21 cellular contexts compared by ENCODE assay signal in genomic region chr6:108665495-108666196, GRCh38.
DNase-seq lines count a peak whose midpoint lies in the region; ATAC-seq lines count a peak whose summit lies in the region.
"Had no signal": no experiment of that assay in that cellular context is flagged by ENCODE, and none has a peak within 500 bp of the region (broad histone marks: within the 10 kb centered on the region; RNA-seq: fewer than 3 reads in every experiment).

No MANE protein-coding gene starts in this region.

- no peaks in the 10 kb centered on the region for H3K27me3 Mint-ChIP-seq in activated T-cell treated with anti-CD3 and anti-CD28 coated beads, Interleukin-2, amount 50 U/mL, for 4 hours (ENCODE audit: low read depth)
- H3K27me3 Mint-ChIP-seq in activated naive CD8-positive, alpha-beta T cell treated with anti-CD3 and anti-CD28 coated beads for 36 hours = no peaks in the 10 kb centered on the region
- H3K27me3 Mint-ChIP-seq: activated naive CD8-positive, alpha-beta T cell treated with anti-CD3 and anti-CD28 coated beads, Interleukin-2, amount 10 ng/mL, durations not matched to agents 7 days and 5 days; progenitor cell of endocrine pancreas had no signal

- DNase-seq in activated T-cell treated with anti-CD3 and anti-CD28 coated beads, Interleukin-2, amount 50 U/mL, for 4 hours = no peak
- DNase-seq in activated T-cell treated with anti-CD3 and anti-CD28 coated beads for 4 hours (no peak), M059J (ENCODE audit: low read depth) (peak; percentile 39), D341Med (ENCODE audit: low spot score) (no peak), NCI-H2171 (lab: John Stamatoyannopoulos, UW) (no peak)
- peak; percentile 6 for DNase-seq in activated naive CD8-positive, alpha-beta T cell treated with anti-CD3 and anti-CD28 coated beads for 36 hours
- DNase-seq in stimulated activated effector memory CD8-positive, alpha-beta T cell treated with anti-CD3 and anti-CD28 coated beads, Interleukin-12 subunit alpha, Interleukin-12 subunit beta, amount 100 ng/mL, for 72 hours (ENCODE audit: low spot score in 2 of 2) = no peak
- DNase-seq: activated naive CD8-positive, alpha-beta T cell treated with anti-CD3 and anti-CD28 coated beads, Interleukin-2, amount 10 ng/mL, durations not matched to agents 7 days and 5 days; COR-L47; DMS79 treated with DMSO at 0.1 percent for 48 hours; GOT3; head of caudate nucleus; Kasumi-1; kidney glomerular epithelial cell; NCI-H1048; NCI-H187; NCI-H69 had no signal

- H3K9me3 Mint-ChIP-seq in activated T-cell treated with anti-CD3 and anti-CD28 coated beads, Interleukin-2, amount 50 U/mL, for 4 hours = no peaks in the 10 kb centered on the region
- H3K9me3 Mint-ChIP-seq in activated naive CD8-positive, alpha-beta T cell treated with anti-CD3 and anti-CD28 coated beads for 36 hours = no peaks in the 10 kb centered on the region
- H3K9me3 Mint-ChIP-seq in stimulated activated effector memory CD8-positive, alpha-beta T cell treated with anti-CD3 and anti-CD28 coated beads, Interleukin-12 subunit alpha, Interleukin-12 subunit beta, amount 100 ng/mL, for 72 hours = no peaks in the 10 kb centered on the region
- H3K9me3 Mint-ChIP-seq: activated naive CD8-positive, alpha-beta T cell treated with anti-CD3 and anti-CD28 coated beads, Interleukin-2, amount 10 ng/mL, durations not matched to agents 7 days and 5 days; activated T-helper 1 cell treated with anti-CD3 and anti-CD28 coated beads, Interleukin-12 subunit alpha, Interleukin-12 subunit beta, Interleukin-2, Interleukin-4 antibody, amounts not matched to agents 30 ng/mL and 10 ng/mL and 1 ng/mL, durations not matched to agents 14 hours and 24 hours and 36 hours; T-helper 2 cell treated with Interferon-gamma antibody and Interleukin-4, amounts not matched to agents 5 μg/mL and 100 μg/mL, for 36 hours had no signal

- H3K4me3 Mint-ChIP-seq in activated T-cell treated with anti-CD3 and anti-CD28 coated beads, Interleukin-2, amount 50 U/mL, for 4 hours = no peak overlapping the region
- H3K4me3 Mint-ChIP-seq in activated naive CD8-positive, alpha-beta T cell treated with anti-CD3 and anti-CD28 coated beads for 36 hours = no peak overlapping the region
- no peak overlapping the region for H3K4me3 Mint-ChIP-seq in stimulated activated effector memory CD8-positive, alpha-beta T cell treated with anti-CD3 and anti-CD28 coated beads, Interleukin-12 subunit alpha, Interleukin-12 subunit beta, amount 100 ng/mL, for 72 hours
- H3K4me3 Mint-ChIP-seq: activated naive CD8-positive, alpha-beta T cell treated with anti-CD3 and anti-CD28 coated beads, Interleukin-2, amount 10 ng/mL, durations not matched to agents 7 days and 5 days; activated T-helper 1 cell treated with anti-CD3 and anti-CD28 coated beads, Interleukin-12 subunit alpha, Interleukin-12 subunit beta, Interleukin-2, Interleukin-4 antibody, amounts not matched to agents 30 ng/mL and 10 ng/mL and 1 ng/mL, durations not matched to agents 14 hours and 24 hours and 36 hours; T-helper 2 cell treated with Interferon-gamma antibody and Interleukin-4, amounts not matched to agents 5 μg/mL and 100 μg/mL, for 36 hours had no signal

- H3K4me1 Mint-ChIP-seq in activated T-cell treated with anti-CD3 and anti-CD28 coated beads, Interleukin-2, amount 50 U/mL, for 4 hours (ENCODE audit: low read depth) = peaks cover 31% of the 10 kb centered on the region
- H3K4me1 Mint-ChIP-seq in activated naive CD8-positive, alpha-beta T cell treated with anti-CD3 and anti-CD28 coated beads for 36 hours = peaks cover 50% of the 10 kb centered on the region
- H3K4me1 Mint-ChIP-seq in stimulated activated effector memory CD8-positive, alpha-beta T cell treated with anti-CD3 and anti-CD28 coated beads, Interleukin-12 subunit alpha, Interleukin-12 subunit beta, amount 100 ng/mL, for 72 hours = peaks cover 67% of the 10 kb centered on the region

- peak; percentile 62 to 71 for ATAC-seq in activated T-cell treated with anti-CD3 and anti-CD28 coated beads, Interleukin-2, amount 50 U/mL, for 4 hours
- ATAC-seq in stimulated activated effector memory CD8-positive, alpha-beta T cell treated with anti-CD3 and anti-CD28 coated beads, Interleukin-12 subunit alpha, Interleukin-12 subunit beta, amount 100 ng/mL, for 72 hours = peak; percentile 88
- ATAC-seq: Right ventricle myocardium inferior had no signal

- H3K36me3 Mint-ChIP-seq in activated T-cell treated with anti-CD3 and anti-CD28 coated beads, Interleukin-2, amount 50 U/mL, for 4 hours (ENCODE audit: insufficient read depth) = peaks cover 34% of the 10 kb centered on the region
- peaks cover 22% of the 10 kb centered on the region for H3K36me3 Mint-ChIP-seq in activated naive CD8-positive, alpha-beta T cell treated with anti-CD3 and anti-CD28 coated beads for 36 hours
- H3K36me3 Mint-ChIP-seq in stimulated activated effector memory CD8-positive, alpha-beta T cell treated with anti-CD3 and anti-CD28 coated beads, Interleukin-12 subunit alpha, Interleukin-12 subunit beta, amount 100 ng/mL, for 72 hours = peaks cover 52% of the 10 kb centered on the region

- peak overlapping the region; percentile 25 for H3K27ac Mint-ChIP-seq in activated naive CD8-positive, alpha-beta T cell treated with anti-CD3 and anti-CD28 coated beads for 36 hours
- peak overlapping the region; percentile 43 for H3K27ac Mint-ChIP-seq in stimulated activated effector memory CD8-positive, alpha-beta T cell treated with anti-CD3 and anti-CD28 coated beads, Interleukin-12 subunit alpha, Interleukin-12 subunit beta, amount 100 ng/mL, for 72 hours
- H3K27ac Mint-ChIP-seq: activated naive CD8-positive, alpha-beta T cell treated with anti-CD3 and anti-CD28 coated beads, Interleukin-2, amount 10 ng/mL, durations not matched to agents 7 days and 5 days; activated T-helper 1 cell treated with anti-CD3 and anti-CD28 coated beads, Interleukin-12 subunit alpha, Interleukin-12 subunit beta, Interleukin-2, Interleukin-4 antibody, amounts not matched to agents 30 ng/mL and 10 ng/mL and 1 ng/mL, durations not matched to agents 14 hours and 24 hours and 36 hours; progenitor cell of endocrine pancreas; T-helper 2 cell treated with Interferon-gamma antibody and Interleukin-4, amounts not matched to agents 5 μg/mL and 100 μg/mL, for 36 hours had no signal

Comparison
In these comparisons a context has a peak if more than half of its experiments do, and no peak if none do; other contexts are left out.
1. DNase-seq: peak in M059J (single experiment) and activated naive CD8-positive, alpha-beta T cell treated with anti-CD3 and anti-CD28 coated beads for 36 hours (single experiment); none in activated T-cell treated with anti-CD3 and anti-CD28 coated beads, Interleukin-2, amount 50 U/mL, for 4 hours (single experiment), activated T-cell treated with anti-CD3 and anti-CD28 coated beads for 4 hours (single experiment), stimulated activated effector memory CD8-positive, alpha-beta T cell treated with anti-CD3 and anti-CD28 coated beads, Interleukin-12 subunit alpha, Interleukin-12 subunit beta, amount 100 ng/mL, for 72 hours (0 of 2), D341Med (single experiment) and NCI-H2171 (single experiment).